Comparison of ENCODE assay signal across 8 cellular contexts in genomic region chr12:108841825-108842224, GRCh38. TPM values are rescaled to one million over a fixed set of nuclear protein-coding genes. Genes with fewer than 3 reads are reported as not detected.
DNase-seq lines count a peak whose midpoint lies in the region; ATAC-seq and TF ChIP-seq lines count a peak whose summit lies in the region.
"Not testable (repeated sequence)": the region's sequence is repeated elsewhere in the genome, so short reads cannot be mapped to it uniquely, and the experiment has no call there.
"Had no signal": no experiment of that assay in that cellular context is flagged by ENCODE, and none has a peak within 500 bp of the region (broad histone marks: within the 10 kb centered on the region; RNA-seq: fewer than 3 reads in every experiment).

No MANE protein-coding gene starts in this region.

- TF ChIP-seq CTCF in heart left ventricle (IDR thresholded peaks at IDR 0.05); spleen (IDR thresholded peaks at IDR 0.05 in 8 of 11, conservative IDR thresholded peaks at IDR 0.05 in 3 of 11): not testable (repeated sequence)

- H3F3A ChIP-seq in GM23248 (ENCODE audit: insufficient read depth), result peaks cover 57% of the 10 kb centered on the region

- not testable (repeated sequence) for H3K4me3 Mint-ChIP-seq in activated T-cell treated with anti-CD3 and anti-CD28 coated beads, Interleukin-2, amount 50 U/mL, for 24 hours; central memory CD8-positive, alpha-beta T cell; natural killer cell treated with Interleukin-12 subunit alpha and Interleukin-12 subunit beta and Interleukin-15 and Interleukin-18, amount 100 ng/mL, for 72 hours

- not testable (repeated sequence) for H3K9me3 ChIP-seq in GM23248 (ENCODE audit: low read depth); SK-N-MC (ENCODE audit: low read depth, low read length); heart left ventricle; spleen

- H3K27me3 ChIP-seq in GM23248 (replicated peaks; ENCODE audit: insufficient read depth); heart left ventricle; spleen (replicated peaks in 1 of 7): not testable (repeated sequence)

- H3K4me1 ChIP-seq in GM23248 (ENCODE audit: insufficient read depth) (peaks cover 48% of the 10 kb centered on the region), heart left ventricle (peaks cover 34 to 97% (median 79%) of the 10 kb centered on the region in 12 donors), spleen (peaks cover 51 to 100% (median 82%) of the 10 kb centered on the region in 6 donors)

- in situ Hi-C loops in GM23248 (cut with MboI), result not testable (repeated sequence)

- TF ChIP-seq POLR2A in heart left ventricle (IDR thresholded peaks at IDR 0.05); spleen (IDR thresholded peaks at IDR 0.05): not testable (repeated sequence)

- intact Hi-C loops in heart left ventricle (cut with DNase I); spleen (cut with DNase I; ENCODE audit: low total_unique reads): not testable (repeated sequence)

- WGBS in GM23248 (ENCODE audit: low coverage in 1 of 2, low lambda C conversion rate in 2 of 2, missing lambda C conversion rate in 2 of 2), 2 experiments, result 69 to 82% methylated on average over 4 of the region's 4 CpGs
- WGBS in heart left ventricle, 4 donors, result 66 to 72% (median 71%) methylated on average over 4 of the region's 4 CpGs
- 81 to 94% (median 86%) methylated on average over 4 of the region's 4 CpGs for WGBS in spleen, 5 donors

- not testable (repeated sequence) for H2AFZ ChIP-seq in GM23248

- not testable (repeated sequence) for H3K9ac ChIP-seq in GM23248; SK-N-MC (ENCODE audit: insufficient read length)

- H3K27ac ChIP-seq in GM23248 (0 out of 2 replicates have a peak overlapping the region, but pooled peaks have one; percentile 23), SK-N-MC (0 out of 2 replicates have a peak overlapping the region, but pooled peaks have one; percentile 1), heart left ventricle (peak overlapping the region in 8 of 12 donors; percentile 37 to 94 (median 66)), spleen (peak overlapping the region in 6 of 8 donors; percentile 2 to 95 (median 92))

- H3K4me2 ChIP-seq in GM23248 (ENCODE audit: unreplicated experiment), result not testable (repeated sequence)

- H3K36me3 Mint-ChIP-seq in activated T-cell treated with anti-CD3 and anti-CD28 coated beads, Interleukin-2, amount 50 U/mL, for 24 hours (ENCODE audit: low read depth), result peaks cover 65% of the 10 kb centered on the region
- H3K36me3 Mint-ChIP-seq in central memory CD8-positive, alpha-beta T cell (ENCODE audit: insufficient read depth); natural killer cell treated with Interleukin-12 subunit alpha and Interleukin-12 subunit beta and Interleukin-15 and Interleukin-18, amount 100 ng/mL, for 72 hours: not testable (repeated sequence)

- H3K9me3 Mint-ChIP-seq in activated T-cell treated with anti-CD3 and anti-CD28 coated beads, Interleukin-2, amount 50 U/mL, for 24 hours; central memory CD8-positive, alpha-beta T cell; natural killer cell treated with Interleukin-12 subunit alpha and Interleukin-12 subunit beta and Interleukin-15 and Interleukin-18, amount 100 ng/mL, for 72 hours: not testable (repeated sequence)

- H4K20me1 ChIP-seq in GM23248 (ENCODE audit: insufficient read depth), result not testable (repeated sequence)

- not testable (repeated sequence) for H3K4me3 ChIP-seq in GM23248, SK-N-MC, heart left ventricle, spleen

- ATAC-seq in central memory CD8-positive, alpha-beta T cell (replicated peaks; ENCODE audit: extremely low read depth, poor library complexity, severe bottlenecking); heart left ventricle; natural killer cell treated with Interleukin-12 subunit alpha and Interleukin-12 subunit beta and Interleukin-15 and Interleukin-18, amount 100 ng/mL, for 72 hours: not testable (repeated sequence)

- H3K79me2 ChIP-seq in GM23248 (ENCODE audit: insufficient read depth), result peaks cover 93% of the 10 kb centered on the region

- H3K4me1 Mint-ChIP-seq in activated T-cell treated with anti-CD3 and anti-CD28 coated beads, Interleukin-2, amount 50 U/mL, for 24 hours (ENCODE audit: low read depth), result peaks cover 37% of the 10 kb centered on the region
- peaks cover 41% of the 10 kb centered on the region for H3K4me1 Mint-ChIP-seq in central memory CD8-positive, alpha-beta T cell
- H3K4me1 Mint-ChIP-seq in natural killer cell treated with Interleukin-12 subunit alpha and Interleukin-12 subunit beta and Interleukin-15 and Interleukin-18, amount 100 ng/mL, for 72 hours (ENCODE audit: low read depth in 2 of 2), result peaks cover 56 to 57% of the 10 kb centered on the region in 2 donors

- DNase-seq in GM23248; SK-N-MC (ENCODE audit: low read depth, low spot score); activated T-cell treated with anti-CD3 and anti-CD28 coated beads, Interleukin-2, amount 50 U/mL, for 24 hours; central memory CD8-positive, alpha-beta T cell (ENCODE audit: low spot score in 2 of 2); heart left ventricle; natural killer cell treated with Interleukin-12 subunit alpha and Interleukin-12 subunit beta and Interleukin-15 and Interleukin-18, amount 100 ng/mL, for 72 hours (ENCODE audit: low spot score): not testable (repeated sequence)
- peak; percentile 12 for DNase-seq in spleen

- H3K36me3 ChIP-seq in GM23248 (ENCODE audit: low read depth), result peaks cover 39% of the 10 kb centered on the region
- H3K36me3 ChIP-seq in SK-N-MC (ENCODE audit: insufficient read depth, low read length), result peaks cover 58% of the 10 kb centered on the region
- peaks cover 0 to 51% (median 10%) of the 10 kb centered on the region in 9 donors for H3K36me3 ChIP-seq in heart left ventricle
- H3K36me3 ChIP-seq in spleen, result peaks cover 0 to 54% (median 4%) of the 10 kb centered on the region in 6 donors

- H3K27ac Mint-ChIP-seq in activated T-cell treated with anti-CD3 and anti-CD28 coated beads, Interleukin-2, amount 50 U/mL, for 24 hours, result peak overlapping the region; percentile 76
- peak overlapping the region; percentile 69 for H3K27ac Mint-ChIP-seq in central memory CD8-positive, alpha-beta T cell (ENCODE audit: low read depth)
- H3K27ac Mint-ChIP-seq in natural killer cell treated with Interleukin-12 subunit alpha and Interleukin-12 subunit beta and Interleukin-15 and Interleukin-18, amount 100 ng/mL, for 72 hours, result peak overlapping the region; percentile 99 to 100

- not testable (repeated sequence) for H3K9me2 ChIP-seq in GM23248 (ENCODE audit: insufficient read depth)

- H3K27me3 Mint-ChIP-seq in activated T-cell treated with anti-CD3 and anti-CD28 coated beads, Interleukin-2, amount 50 U/mL, for 24 hours; central memory CD8-positive, alpha-beta T cell; natural killer cell treated with Interleukin-12 subunit alpha and Interleukin-12 subunit beta and Interleukin-15 and Interleukin-18, amount 100 ng/mL, for 72 hours: not testable (repeated sequence)

RNA-seq across cellular contexts. Expression of gene SSH1, which starts 15.6 kb away (rescaled TPM):
- 21.9 and 33.5 TPM in 2 replicates for total RNA-seq in GM23248 (2014; rRNA removed; shearing (Covaris generic))
- 44.0 and 49.0 TPM in 2 replicates for polyA plus RNA-seq in GM23248 (2016; fragmentation: Nextera tagmentation; extraction: Ambion mirVana)
- total RNA-seq in heart left ventricle, result 10 to 100 TPM; 20.2 to 45.8 (median 34.3) TPM
- polyA plus RNA-seq in heart left ventricle, result 10 to 100 TPM in 1 of 2 donors, 1 to 10 TPM in 1; 7.8 to 15.2 TPM
- 10 to 100 TPM; 40.5 to 73.9 TPM for total RNA-seq in natural killer cell treated with Interleukin-12 subunit alpha and Interleukin-12 subunit beta and Interleukin-15 and Interleukin-18, amount 100 ng/mL, for 72 hours
- total RNA-seq in spleen, result 10 to 100 TPM; 32.2 to 71.3 (median 47.8) TPM
- polyA plus RNA-seq in spleen, result 1 to 10 TPM; 1.7 to 8.6 (median 2.7) TPM

RNA-seq across cellular contexts. Expression of gene DAO, which starts 38.1 kb away (rescaled TPM):
- not detected in 2 replicates for total RNA-seq in GM23248 (2014; rRNA removed; shearing (Covaris generic))
- polyA plus RNA-seq in GM23248 (2016; fragmentation: Nextera tagmentation; extraction: Ambion mirVana) (not detected in 2 replicates), heart left ventricle (not detected), spleen (not detected)
- total RNA-seq in heart left ventricle (not detected), spleen (under 1 TPM in 1 of 7 donors, not detected in 6; 0.42 TPM)
- total RNA-seq in natural killer cell treated with Interleukin-12 subunit alpha and Interleukin-12 subunit beta and Interleukin-15 and Interleukin-18, amount 100 ng/mL, for 72 hours, result not detected
- polyA plus RNA-seq: A549 had no signal

Comparison
In these comparisons a context has a peak if more than half of its experiments do, and no peak if none do; other contexts are left out.
1. H3K27ac ChIP-seq: peak in every context shown above with its lines; median percentile 92 in spleen; 66 in heart left ventricle; 23 in GM23248; 1 in SK-N-MC.